ENCODE assay signal across 21 cellular contexts in the genomic region with DNA sequence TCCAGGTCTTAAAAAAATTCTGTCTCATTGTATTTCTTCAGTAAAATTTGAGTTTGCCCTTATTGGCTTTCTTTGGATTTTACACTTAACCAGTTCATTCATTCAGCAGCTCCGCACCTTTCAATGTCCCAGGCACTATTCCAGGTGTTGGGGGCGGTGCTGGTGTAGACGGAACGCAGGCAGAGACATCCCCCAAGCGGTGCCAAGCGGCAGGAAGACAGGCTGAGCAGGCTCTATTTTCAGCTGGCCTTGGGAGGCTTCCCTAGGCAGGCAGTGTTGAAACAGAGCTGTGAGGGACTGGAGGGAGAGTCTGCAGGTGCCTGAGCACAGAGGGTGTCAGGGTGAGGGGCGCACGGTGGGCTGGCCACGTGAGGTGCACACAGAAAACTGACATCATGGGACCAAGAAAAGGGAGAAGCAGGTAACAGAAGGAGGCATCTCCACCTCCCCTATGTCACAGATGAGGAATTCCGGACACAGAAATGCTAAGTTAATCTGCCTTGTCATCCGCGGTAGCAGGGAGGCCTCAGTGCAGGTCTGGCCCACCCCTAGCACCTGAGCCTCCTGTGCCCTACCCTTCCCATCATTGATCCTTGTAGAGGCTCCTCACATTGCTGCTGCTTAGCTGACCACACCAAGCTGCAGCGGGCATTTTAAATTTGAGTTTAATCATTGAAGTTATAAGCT. TPM values are rescaled to one million over a fixed set of nuclear protein-coding genes. Genes with fewer than 3 reads are reported as not detected.
DNase-seq lines count a peak whose midpoint lies in the region; ATAC-seq, FAIRE-seq and TF ChIP-seq lines count a peak whose summit lies in the region.
"Had no signal": no experiment of that assay in that cellular context is flagged by ENCODE, and none has a peak within 500 bp of the region (broad histone marks: within the 10 kb centered on the region; RNA-seq: fewer than 3 reads in every experiment).

No MANE protein-coding gene starts in this region.

- 26% methylated on average over 13 of the region's 13 CpGs for WGBS in K562 (ENCODE audit: insufficient coverage, low coverage, missing lambda C conversion rate)
- WGBS in suprapubic skin: 80% methylated on average over 13 of the region's 13 CpGs

- no peaks in the 10 kb centered on the region; the same call in 1 of the 2 replicates for H3K9me3 ChIP-seq in K562 (replicated peaks; ENCODE audit: control insufficient read depth, insufficient read depth, low read depth, low read length)
- H3K9me3 ChIP-seq in suprapubic skin: no peaks in the 10 kb centered on the region
- H3K9me3 ChIP-seq: testis had no signal

- in situ Hi-C loops in K562 (cut with MboI): no loop called here

- no peaks in the 10 kb centered on the region for H3K9me1 ChIP-seq in K562 (ENCODE audit: control insufficient read depth, insufficient read depth, low read length)

- DNase-seq in activated naive CD4-positive, alpha-beta T cell treated with anti-CD3 and anti-CD28 coated beads for 36 hours: no peak
- DNase-seq in K562 (ENCODE audit: extremely low read depth in 1 of 4, low spot score in 3 of 4) (no peak), left kidney (ENCODE audit: low read depth, low spot score) (peak; percentile 54), suprapubic skin (ENCODE audit: low spot score in 2 of 2) (peak; percentile 44 to 73), NCI-H748 treated with DMSO at 0.1 percent for 48 hours (lab: John Stamatoyannopoulos, UW) (no peak)
- DNase-seq in activated CD4-positive, alpha-beta memory T cell treated with anti-CD3 and anti-CD28 coated beads, Interleukin-2, amount 10 ng/mL, durations not matched to agents 7 days and 5 days: no peak
- no peak for DNase-seq in activated CD4-positive, CD25-positive, alpha-beta regulatory T cell treated with anti-CD3 and anti-CD28 coated beads, Interleukin-2, amount 50 U/mL, for 72 hours
- DNase-seq: activated CD4-positive, alpha-beta T cell treated with anti-CD3 and anti-CD28 coated beads for 4 hours; activated CD8-positive, alpha-beta memory T cell treated with anti-CD3 and anti-CD28 coated beads, Interleukin-2, amount 50 U/mL, for 48 hours; CD4-positive, CD25-positive, alpha-beta regulatory T cell; DMS53; foreskin keratinocyte; NK-92 treated with Interleukin-12 subunit alpha and Interleukin-12 subunit beta, amount 100 ng/mL, for 24 hours; stimulated activated CD4-positive, alpha-beta T cell treated with anti-CD3 and anti-CD28 coated beads, Interleukin-12 subunit alpha, Interleukin-12 subunit beta, amount 100 ng/mL, for 4 hours; testis had no signal

- peak; percentile 63 for ATAC-seq in K562
- ATAC-seq: activated naive CD4-positive, alpha-beta T cell treated with anti-CD3 and anti-CD28 coated beads, Interleukin-2, amount 50 U/mL, for 72 hours; foreskin keratinocyte; HCT116 had no signal

- H3K4me3 Mint-ChIP-seq in activated naive CD4-positive, alpha-beta T cell treated with anti-CD3 and anti-CD28 coated beads, Interleukin-2, amount 50 U/mL, for 24 hours: no peak overlapping the region
- no peak overlapping the region for H3K4me3 Mint-ChIP-seq in activated naive CD4-positive, alpha-beta T cell treated with anti-CD3 and anti-CD28 coated beads for 36 hours
- H3K4me3 Mint-ChIP-seq in activated CD4-positive, alpha-beta memory T cell treated with anti-CD3 and anti-CD28 coated beads, Interleukin-2, amount 10 ng/mL, durations not matched to agents 7 days and 5 days: no peak overlapping the region
- H3K4me3 Mint-ChIP-seq: brain; CD4-positive, CD25-positive, alpha-beta regulatory T cell had no signal

- H3K36me3 ChIP-seq in K562 (ENCODE audit: control insufficient read depth, insufficient read depth, low read length) (no peaks in the 10 kb centered on the region), suprapubic skin (peaks cover 27% of the 10 kb centered on the region)

- H3K79me2 ChIP-seq in K562 (ENCODE audit: control insufficient read depth, insufficient read depth, low read length): no peaks in the 10 kb centered on the region

- CTCF ChIA-PET in activated naive CD4-positive, alpha-beta T cell treated with anti-CD3 and anti-CD28 coated beads for 36 hours (lab: Charles Lee): interaction anchor here (0.8 kb wide), 1 partner anchor 268 kb away, joined by 3 read pairs; no protein-coding TSS in a partner anchor
- CTCF ChIA-PET in K562 (lab: Yijun Ruan, JAX; ENCODE audit: low intra/inter-chr PET ratio): no interaction called here
- CTCF ChIA-PET in activated CD4-positive, alpha-beta memory T cell treated with anti-CD3 and anti-CD28 coated beads, Interleukin-2, amount 10 ng/mL, durations not matched to agents 7 days and 5 days (lab: Charles Lee): no interaction called here

- POLR2A ChIA-PET in K562 (lab: Yijun Ruan, JAX): interaction anchor here (0.5 to 1.2 kb wide), 6 partner anchors 9 to 1669 kb away, joined by 3 to 5 read pairs (median 4); no protein-coding TSS in a partner anchor
- POLR2A ChIA-PET in activated CD4-positive, alpha-beta memory T cell treated with anti-CD3 and anti-CD28 coated beads, Interleukin-2, amount 10 ng/mL, durations not matched to agents 7 days and 5 days (lab: Charles Lee): no interaction called here

- intact Hi-C loops in activated naive CD4-positive, alpha-beta T cell treated with anti-CD3 and anti-CD28 coated beads for 36 hours (cut with micrococcal nuclease): no loop called here
- intact Hi-C loops in K562 (cut with micrococcal nuclease): no loop called here

- H3K4me2 ChIP-seq in K562 (ENCODE audit: insufficient read depth, low read length): peak overlapping the region; percentile 40

- TF ChIP-seq EP300 in K562 (IDR thresholded peaks at IDR 0.05; ENCODE audit: low read length) (no peak), suprapubic skin (IDR thresholded peaks at IDR 0.05) (no peak)

- no peaks in the 10 kb centered on the region for H4K20me1 ChIP-seq in K562 (replicated peaks; ENCODE audit: control insufficient read depth, insufficient read depth, low read length)

- peak overlapping the region in 1 of 2 experiments; percentile 60; a peak in 1 of 4 replicates for H3K9ac ChIP-seq in K562 (ENCODE audit: insufficient read depth in 1 of 2, low read depth in 2 of 2, low read length in 2 of 2)

- H3K4me1 Mint-ChIP-seq in activated naive CD4-positive, alpha-beta T cell treated with anti-CD3 and anti-CD28 coated beads, Interleukin-2, amount 50 U/mL, for 24 hours: no peaks in the 10 kb centered on the region
- no peaks in the 10 kb centered on the region for H3K4me1 Mint-ChIP-seq in activated naive CD4-positive, alpha-beta T cell treated with anti-CD3 and anti-CD28 coated beads for 36 hours (ENCODE audit: low read depth)
- H3K4me1 Mint-ChIP-seq in activated CD4-positive, alpha-beta memory T cell treated with anti-CD3 and anti-CD28 coated beads, Interleukin-2, amount 10 ng/mL, durations not matched to agents 7 days and 5 days: no peaks in the 10 kb centered on the region
- H3K4me1 Mint-ChIP-seq: CD4-positive, CD25-positive, alpha-beta regulatory T cell had no signal

- H3K27ac ChIP-seq in K562 (ENCODE audit: extremely low read depth, low read depth, low read length) (no peak overlapping the region), suprapubic skin (no peak overlapping the region)
- H3K27ac ChIP-seq: epithelial cell of prostate, foreskin keratinocyte, testis had no signal

- H3K36me3 Mint-ChIP-seq in activated naive CD4-positive, alpha-beta T cell treated with anti-CD3 and anti-CD28 coated beads, Interleukin-2, amount 50 U/mL, for 24 hours: peaks cover 6% of the 10 kb centered on the region
- H3K36me3 Mint-ChIP-seq in activated naive CD4-positive, alpha-beta T cell treated with anti-CD3 and anti-CD28 coated beads for 36 hours (ENCODE audit: low read depth): peaks cover 19% of the 10 kb centered on the region
- H3K36me3 Mint-ChIP-seq in activated CD4-positive, alpha-beta memory T cell treated with anti-CD3 and anti-CD28 coated beads, Interleukin-2, amount 10 ng/mL, durations not matched to agents 7 days and 5 days (ENCODE audit: low read depth): peaks cover 4% of the 10 kb centered on the region

- TF ChIP-seq POLR2A in K562 (conservative IDR thresholded peaks at IDR 0.05): no peak
- no peak for TF ChIP-seq POLR2A in suprapubic skin (IDR thresholded peaks at IDR 0.05)

- H2AFZ ChIP-seq in K562 (ENCODE audit: low read depth, low read length): peak overlapping the region; percentile 75

- H3K4me1 ChIP-seq in K562 (replicated peaks in 1 of 2; ENCODE audit: control insufficient read depth in 2 of 2, insufficient read depth in 2 of 2, low read length in 2 of 2) (peaks cover 15 to 16% of the 10 kb centered on the region in 2 experiments), suprapubic skin (peaks cover 3% of the 10 kb centered on the region)
- H3K4me1 ChIP-seq: foreskin keratinocyte, testis had no signal

- H3K4me3 ChIP-seq in K562: no peak overlapping the region
- no peak overlapping the region for H3K4me3 ChIP-seq in suprapubic skin
- H3K4me3 ChIP-seq: testis had no signal

- TF ChIP-seq CTCF in K562 (IDR thresholded peaks at IDR 0.05 in 2 of 3, conservative IDR thresholded peaks at IDR 0.05 in 1 of 3; ENCODE audit: insufficient read depth in 2 of 3, low read depth in 1 of 3, low read length in 3 of 3): no peak
- TF ChIP-seq CTCF in suprapubic skin (IDR thresholded peaks at IDR 0.05): no peak

- no peak for FAIRE-seq in K562 (lab: Jason Lieb, UNC)

- H3K9me3 Mint-ChIP-seq in activated naive CD4-positive, alpha-beta T cell treated with anti-CD3 and anti-CD28 coated beads, Interleukin-2, amount 50 U/mL, for 24 hours: no peaks in the 10 kb centered on the region
- no peaks in the 10 kb centered on the region for H3K9me3 Mint-ChIP-seq in activated naive CD4-positive, alpha-beta T cell treated with anti-CD3 and anti-CD28 coated beads for 36 hours
- H3K9me3 Mint-ChIP-seq in activated CD4-positive, alpha-beta memory T cell treated with anti-CD3 and anti-CD28 coated beads, Interleukin-2, amount 10 ng/mL, durations not matched to agents 7 days and 5 days: no peaks in the 10 kb centered on the region
- H3K9me3 Mint-ChIP-seq: activated naive CD4-positive, alpha-beta T cell treated with anti-CD3 and anti-CD28 coated beads, Interleukin-2, amount 50 U/mL, for 72 hours; CD4-positive, CD25-positive, alpha-beta regulatory T cell had no signal

- H3K27ac Mint-ChIP-seq in activated naive CD4-positive, alpha-beta T cell treated with anti-CD3 and anti-CD28 coated beads, Interleukin-2, amount 50 U/mL, for 24 hours: peak overlapping the region; percentile 43
- H3K27ac Mint-ChIP-seq in activated naive CD4-positive, alpha-beta T cell treated with anti-CD3 and anti-CD28 coated beads for 36 hours: no peak overlapping the region
- no peak overlapping the region for H3K27ac Mint-ChIP-seq in activated CD4-positive, alpha-beta memory T cell treated with anti-CD3 and anti-CD28 coated beads, Interleukin-2, amount 10 ng/mL, durations not matched to agents 7 days and 5 days
- H3K27ac Mint-ChIP-seq: CD4-positive, CD25-positive, alpha-beta regulatory T cell had no signal

- no TSS peak for BruUV-seq in K562 (replicated peaks; lab: Mats Ljungman, UMichigan)

- H3K27me3 ChIP-seq in K562 (ENCODE audit: control insufficient read depth in 2 of 2, insufficient read depth in 2 of 2, low read length in 2 of 2) (peaks cover 0 to 2% of the 10 kb centered on the region in 2 experiments; a peak in 1 of 5 replicates), suprapubic skin (no peaks in the 10 kb centered on the region)
- H3K27me3 ChIP-seq: foreskin keratinocyte, testis had no signal

- TF ChIP-seq RAD21 in K562 (CRISPR knock-in tag; conservative IDR thresholded peaks at IDR 0.05 in 1 of 2, IDR thresholded peaks at IDR 0.05 in 1 of 2): no peak

- H3K27me3 Mint-ChIP-seq in activated naive CD4-positive, alpha-beta T cell treated with anti-CD3 and anti-CD28 coated beads, Interleukin-2, amount 50 U/mL, for 24 hours: no peaks in the 10 kb centered on the region
- no peaks in the 10 kb centered on the region for H3K27me3 Mint-ChIP-seq in activated naive CD4-positive, alpha-beta T cell treated with anti-CD3 and anti-CD28 coated beads for 36 hours (ENCODE audit: low read depth)
- no peaks in the 10 kb centered on the region for H3K27me3 Mint-ChIP-seq in activated CD4-positive, alpha-beta memory T cell treated with anti-CD3 and anti-CD28 coated beads, Interleukin-2, amount 10 ng/mL, durations not matched to agents 7 days and 5 days
- H3K27me3 Mint-ChIP-seq: CD4-positive, CD25-positive, alpha-beta regulatory T cell had no signal

RNA-seq across cellular contexts. Expression of gene SLC37A1, which starts 40.7 kb away (rescaled TPM):
- total RNA-seq in activated naive CD4-positive, alpha-beta T cell treated with anti-CD3 and anti-CD28 coated beads for 36 hours: 10 to 100 TPM; 18.4 to 18.7 TPM
- 4.6 and 9.1 TPM in 2 replicates for total RNA-seq in K562 (2011; cell fraction: chromatin; rRNA removed; ENCODE audit: low replicate concordance)
- 5.5 and 5.9 TPM in 2 replicates for total RNA-seq in K562 (2011; cell fraction: nucleolus; rRNA removed)
- total RNA-seq in K562 (2011; cell fraction: nucleoplasm; rRNA removed): 5.6 and 6.5 TPM in 2 replicates
- total RNA-seq in K562 (2014; rRNA removed): 0.33 and 1.4 TPM in 2 replicates
- total RNA-seq in K562 (2014; rRNA removed; fragmentation: Illumina TruSeq; extraction: Trizol): 0.10 and 0.15 TPM in 2 replicates
- total RNA-seq in K562 (2015; rRNA removed; fragmentation: Illumina TruSeq; extraction: Trizol): 0.40 and 0.79 TPM in 2 replicates
- 0.40 and 0.60 TPM in 2 replicates for total RNA-seq in K562 (2021)
- polyA plus RNA-seq in K562 (2011; rRNA removed): 3.4 and 4.5 TPM in 2 replicates
- polyA plus RNA-seq in K562 (2011; cell fraction: cytosol; rRNA removed): 2.8 and 3.2 TPM in 2 replicates
- 10.8 and 11.2 TPM in 2 replicates for polyA plus RNA-seq in K562 (2011; cell fraction: nucleus; rRNA removed)
- 0.43 and 1.8 TPM in 2 replicates for polyA plus RNA-seq in K562 (2012)
- 0.45 and 0.65 TPM in 2 replicates for polyA plus RNA-seq in K562 (2014; fragmentation: Illumina TruSeq; extraction: Trizol)
- under 1 TPM; 0.06 to 0.20 TPM for polyA plus RNA-seq in K562 (2014; fragmentation: Nextera tagmentation; extraction: Ambion mirVana)
- 0.09 and 0.24 TPM in 2 replicates for polyA plus RNA-seq in K562 (2014; rRNA removed)
- 3.8 and 6.7 TPM in 2 replicates for polyA minus RNA-seq in K562 (2011; rRNA and poly(A)+ RNA removed)
- 2.5 and 2.6 TPM in 2 replicates for polyA minus RNA-seq in K562 (2011; cell fraction: cytosol; rRNA and poly(A)+ RNA removed)
- 8.3 and 11.8 TPM in 2 replicates for polyA minus RNA-seq in K562 (2011; cell fraction: nucleus; rRNA and poly(A)+ RNA removed)
- total RNA-seq in suprapubic skin: 10 to 100 TPM; 10.2 to 23.1 (median 19.6) TPM
- total RNA-seq in activated CD4-positive, alpha-beta memory T cell treated with anti-CD3 and anti-CD28 coated beads, Interleukin-2, amount 10 ng/mL, durations not matched to agents 7 days and 5 days: 10 to 100 TPM; 12.7 to 13.3 TPM

RNA-seq across cellular contexts. Expression of gene RSPH1, which starts 58.4 kb away (rescaled TPM):
- total RNA-seq in activated naive CD4-positive, alpha-beta T cell treated with anti-CD3 and anti-CD28 coated beads for 36 hours: under 1 TPM in 1 of 2 experiments, not detected in 1; 0.22 TPM
- total RNA-seq in K562 (2011; cell fraction: chromatin; rRNA removed; ENCODE audit: low replicate concordance): 0.16 TPM in 1 of 2 replicates, not detected in the other
- total RNA-seq in K562 (2011; cell fraction: nucleolus; rRNA removed): not detected in 2 replicates
- 0.15 TPM in 1 of 2 replicates, not detected in the other for total RNA-seq in K562 (2011; cell fraction: nucleoplasm; rRNA removed)
- total RNA-seq in K562 (2014; rRNA removed) (not detected in 2 replicates), K562 (2014; rRNA removed; fragmentation: Illumina TruSeq; extraction: Trizol) (not detected in 2 replicates), K562 (2015; rRNA removed; fragmentation: Illumina TruSeq; extraction: Trizol) (not detected in 2 replicates), K562 (2021) (not detected in 2 replicates), suprapubic skin (1 to 10 TPM in 3 of 4 donors, under 1 TPM in 1; 0.81 to 3.2 (median 2.0) TPM)
- polyA plus RNA-seq in K562 (2011; rRNA removed) (0.17 TPM in 1 of 2 replicates, not detected in the other), K562 (2014; fragmentation: Illumina TruSeq; extraction: Trizol) (not detected in 2 replicates), K562 (2014; fragmentation: Nextera tagmentation; extraction: Ambion mirVana) (not detected), K562 (2014; rRNA removed) (not detected in 2 replicates)
- 0.01 TPM in 1 of 2 replicates, not detected in the other for polyA plus RNA-seq in K562 (2011; cell fraction: cytosol; rRNA removed)
- polyA plus RNA-seq in K562 (2011; cell fraction: nucleus; rRNA removed): 0.07 TPM in 1 of 2 replicates, not detected in the other
- polyA plus RNA-seq in K562 (2012): 0.18 TPM in 1 of 2 replicates, not detected in the other
- polyA minus RNA-seq in K562 (2011; rRNA and poly(A)+ RNA removed): 0.07 TPM in 1 of 2 replicates, not detected in the other
- polyA minus RNA-seq in K562 (2011; cell fraction: cytosol; rRNA and poly(A)+ RNA removed): not detected in 2 replicates
- polyA minus RNA-seq in K562 (2011; cell fraction: nucleus; rRNA and poly(A)+ RNA removed): not detected in 2 replicates
- total RNA-seq in activated CD4-positive, alpha-beta memory T cell treated with anti-CD3 and anti-CD28 coated beads, Interleukin-2, amount 10 ng/mL, durations not matched to agents 7 days and 5 days: not detected
- polyA plus RNA-seq: AG04450; CD4-positive, CD25-positive, alpha-beta regulatory T cell had no signal

Comparison
In these comparisons a context has a peak if more than half of its experiments do, and no peak if none do; other contexts are left out.
1. DNase-seq: peak in left kidney (single experiment) and suprapubic skin (2 of 2); none in activated naive CD4-positive, alpha-beta T cell treated with anti-CD3 and anti-CD28 coated beads for 36 hours (single experiment), K562 (0 of 4), activated CD4-positive, alpha-beta memory T cell treated with anti-CD3 and anti-CD28 coated beads, Interleukin-2, amount 10 ng/mL, durations not matched to agents 7 days and 5 days (single experiment), NCI-H748 treated with DMSO at 0.1 percent for 48 hours (single experiment) and activated CD4-positive, CD25-positive, alpha-beta regulatory T cell treated with anti-CD3 and anti-CD28 coated beads, Interleukin-2, amount 50 U/mL, for 72 hours (single experiment).